In genomic region chr10:99870051-99870730, GRCh38 we compare ENCODE assay signal across 10 cellular contexts.
DNase-seq lines count a peak whose midpoint lies in the region; ATAC-seq and TF ChIP-seq lines count a peak whose summit lies in the region.
"Had no signal": no experiment of that assay in that cellular context is flagged by ENCODE, and none has a peak within 500 bp of the region (broad histone marks: within the 10 kb centered on the region; RNA-seq: fewer than 3 reads in every experiment).

No MANE protein-coding gene starts in this region.

- H3K4me3 ChIP-seq in H7 (ENCODE audit: insufficient read depth, low read depth, low read length): no peak overlapping the region
- no peak overlapping the region for H3K4me3 ChIP-seq in tibial artery
- H3K4me3 ChIP-seq: stomach had no signal

- peak overlapping the region; percentile 9 to 66 (median 42) for H3K4me3 Mint-ChIP-seq in immature natural killer cell

- peaks cover 0 to 14% (median 8%) of the 10 kb centered on the region in 6 donors for H3K9me3 Mint-ChIP-seq in immature natural killer cell

- H3K4me1 ChIP-seq in tibial artery: no peaks in the 10 kb centered on the region

- peak overlapping the region in 1 of 6 donors; percentile 4 for H3K27ac Mint-ChIP-seq in immature natural killer cell

- DNase-seq in CD1c-positive myeloid dendritic cell (ENCODE audit: extremely low spot score) (peak; percentile 23), KBM-7 (peak; percentile 60), immature natural killer cell (peak; percentile 20 to 35 (median 21)), H7 (no peak), SK-N-DZ (ENCODE audit: low spot score) (no peak), tibial artery (no peak)
- DNase-seq in activated CD8-positive, alpha-beta memory T cell treated with anti-CD3 and anti-CD28 coated beads for 24 hours: peak; percentile 67
- DNase-seq: NCI-H1417 treated with DMSO at 0.1 percent for 48 hours, stomach had no signal

- H3K36me3 ChIP-seq in H7 (replicated peaks; ENCODE audit: control insufficient read depth, insufficient read depth, low read length) (no peaks in the 10 kb centered on the region), tibial artery (peaks cover 0 to 9% (median 2%) of the 10 kb centered on the region in 3 donors)

- intact Hi-C loops in tibial artery (cut with DNase I; ENCODE audit: low total_unique reads): no loop called here

- H3K4me1 Mint-ChIP-seq in immature natural killer cell: peaks cover 5 to 15% of the 10 kb centered on the region in 2 donors

- peaks cover 0 to 9% (median 0%) of the 10 kb centered on the region in 3 donors for H3K9me3 ChIP-seq in tibial artery
- H3K9me3 ChIP-seq: stomach had no signal

- TF ChIP-seq CTCF in tibial artery (IDR thresholded peaks at IDR 0.05): no peak

- peaks cover 0 to 9% (median 9%) of the 10 kb centered on the region in 3 donors for H3K36me3 Mint-ChIP-seq in immature natural killer cell

- in situ Hi-C loops in KBM-7 (cut with MboI; ENCODE audit: low pct_unique_long_range_greater_than_20kb, low sequenced_read_pairs): loop anchor here (25.0 kb wide), 1 partner anchor 167 kb away; no protein-coding TSS in a partner anchor

- no peaks in the 10 kb centered on the region for H3K27me3 ChIP-seq in H7 (ENCODE audit: control insufficient read depth, insufficient read depth, low read length)
- peaks cover 0 to 10% of the 10 kb centered on the region in 2 donors for H3K27me3 ChIP-seq in tibial artery

- ATAC-seq in HG02885 (IDR thresholded peaks at IDR 0.05; ENCODE audit: poor library complexity, unreplicated experiment): no peak

- peaks cover 7 to 25% (median 17%) of the 10 kb centered on the region in 3 donors for H3K27me3 Mint-ChIP-seq in immature natural killer cell (ENCODE audit: low read depth in 3 of 3)

- H3K27ac ChIP-seq in tibial artery: no peak overlapping the region
- H3K27ac ChIP-seq: stomach had no signal

Comparison
In these comparisons a context has a peak if more than half of its experiments do, and no peak if none do; other contexts are left out.
1. DNase-seq: peak in CD1c-positive myeloid dendritic cell (single experiment), KBM-7 (single experiment), activated CD8-positive, alpha-beta memory T cell treated with anti-CD3 and anti-CD28 coated beads for 24 hours (single experiment) and immature natural killer cell (3 of 3); none in H7 (single experiment), SK-N-DZ (single experiment) and tibial artery (0 of 2).